Comparison of ENCODE assay signal across 8 cellular contexts in the genomic region with DNA sequence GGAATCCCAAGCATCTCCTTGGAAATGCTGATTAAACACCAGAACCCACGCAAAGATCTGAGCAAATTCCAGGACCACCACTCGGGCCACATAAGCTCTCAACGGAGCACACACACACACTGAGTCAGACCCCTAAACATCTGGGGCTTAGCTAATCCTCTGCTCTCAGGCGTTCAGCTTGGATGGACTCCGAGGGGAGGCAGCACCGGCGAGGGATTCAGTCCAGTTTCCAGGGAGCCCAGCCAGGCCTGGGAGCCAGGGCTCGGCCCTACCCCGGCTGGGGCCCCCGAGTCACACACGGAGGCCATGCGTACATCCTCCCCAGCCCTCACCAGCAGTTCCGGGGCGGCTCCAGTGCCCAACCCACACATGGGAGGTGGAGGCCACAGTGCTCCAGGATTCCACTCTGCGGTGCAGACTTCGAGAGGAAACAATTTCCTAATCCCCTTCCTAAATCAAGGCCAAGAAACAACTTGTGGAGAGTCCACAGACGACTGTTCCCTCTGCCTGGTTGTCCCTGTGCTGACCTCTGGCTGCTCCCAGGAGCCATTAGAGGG.
DNase-seq lines count a peak whose midpoint lies in the region; ATAC-seq and TF ChIP-seq lines count a peak whose summit lies in the region.

No MANE protein-coding gene starts in this region.

- peaks cover 0 to 47% of the 10 kb centered on the region in 2 donors for H3K4me1 ChIP-seq in right atrium auricular region

- peak; percentile 81 for DNase-seq in EL
- DNase-seq in amniotic stem cell (lab: John Stamatoyannopoulos, UW): peak; percentile 88
- peak; percentile 94 for DNase-seq in right atrium auricular region (ENCODE audit: low spot score)
- DNase-seq in sciatic nerve (ENCODE audit: low spot score): peak; percentile 89
- DNase-seq in activated CD4-positive, alpha-beta T cell treated with anti-CD3 and anti-CD28 coated beads, Interleukin-2, amount 50 U/mL, for 48 hours: no peak
- DNase-seq in RWPE1 (ENCODE audit: low spot score): no peak
- no peak for DNase-seq in GM19240 (ENCODE audit: insufficient read length, low spot score)

- peak overlapping the region; percentile 74 to 80 for H3K27ac ChIP-seq in right atrium auricular region
- H3K27ac ChIP-seq in RWPE1: no peak overlapping the region

- TF ChIP-seq CTCF in right atrium auricular region (IDR thresholded peaks at IDR 0.05) (peak in 1 of 2 donors; percentile 19), RWPE1 (conservative IDR thresholded peaks at IDR 0.05; ENCODE audit: low read depth) (no peak)

- ATAC-seq in sciatic nerve: peak; percentile 90
- no peak for ATAC-seq in HG02970 (IDR thresholded peaks at IDR 0.05; ENCODE audit: low FRiP score, unreplicated experiment)

- H3K9me3 ChIP-seq in right atrium auricular region: no peaks in the 10 kb centered on the region

- CTCF ChIA-PET in RWPE1 (lab: Yijun Ruan, JAX): no interaction called here

- POLR2A ChIA-PET in RWPE1 (lab: Yijun Ruan, JAX; ENCODE audit: low non-redundant PET): no interaction called here

- H3K4me3 ChIP-seq in right atrium auricular region: no peak overlapping the region

- no peaks in the 10 kb centered on the region for H3K36me3 ChIP-seq in right atrium auricular region

- intact Hi-C loops in sciatic nerve (cut with DNase I): loop anchor here (10.0 kb wide), 2 partner anchors 93 to 193 kb away; no protein-coding TSS in a partner anchor

- H3K27me3 ChIP-seq in right atrium auricular region: no peaks in the 10 kb centered on the region

Comparison
In these comparisons a context has a peak if more than half of its experiments do, and no peak if none do; other contexts are left out.
1. DNase-seq: peak in EL (single experiment), amniotic stem cell (single experiment), right atrium auricular region (single experiment) and sciatic nerve (single experiment); none in activated CD4-positive, alpha-beta T cell treated with anti-CD3 and anti-CD28 coated beads, Interleukin-2, amount 50 U/mL, for 48 hours (0 of 2), RWPE1 (single experiment) and GM19240 (single experiment).